In genomic region chr16:27361987-27362386, GRCh38 we compare ENCODE assay signal across 25 cellular contexts. TPM values are rescaled to one million over a fixed set of nuclear protein-coding genes. Genes with fewer than 3 reads are reported as not detected.
DNase-seq lines count a peak whose midpoint lies in the region; ATAC-seq and TF ChIP-seq lines count a peak whose summit lies in the region.
"Had no signal": no experiment of that assay in that cellular context is flagged by ENCODE, and none has a peak within 500 bp of the region (broad histone marks: within the 10 kb centered on the region; RNA-seq: fewer than 3 reads in every experiment).

No MANE protein-coding gene starts in this region.

- peaks cover 0 to 16% of the 10 kb centered on the region in 2 experiments; a peak in 1 of 3 replicates for H3K36me3 ChIP-seq in HEK293 (ENCODE audit: control insufficient read depth in 2 of 2, insufficient read depth in 1 of 2, low read length in 2 of 2)
- H3K36me3 ChIP-seq in neutrophil = peaks cover 80% of the 10 kb centered on the region

- no peak for ATAC-seq in activated T-cell treated with anti-CD3 and anti-CD28 coated beads, Interleukin-2, amount 50 U/mL, for 72 hours (replicated peaks in 1 of 2)
- ATAC-seq in activated T-cell treated with anti-CD3 and anti-CD28 coated beads, Interleukin-2, amount 50 U/mL, for 4 hours = no peak
- no peak for ATAC-seq in GM21717 (IDR thresholded peaks at IDR 0.05; ENCODE audit: unreplicated experiment)
- ATAC-seq: esophagus mucosa, left ventricle myocardium superior, right lobe of liver, upper lobe of right lung had no signal

- no peaks in the 10 kb centered on the region for H3K27me3 Mint-ChIP-seq in activated T-cell treated with anti-CD3 and anti-CD28 coated beads, Interleukin-2, amount 50 U/mL, for 72 hours (ENCODE audit: low read depth)
- no peaks in the 10 kb centered on the region for H3K27me3 Mint-ChIP-seq in activated T-cell treated with anti-CD3 and anti-CD28 coated beads, Interleukin-2, amount 50 U/mL, for 4 hours (ENCODE audit: low read depth)
- H3K27me3 Mint-ChIP-seq in activated naive CD8-positive, alpha-beta T cell = no peaks in the 10 kb centered on the region

- H3K27ac ChIP-seq in HEK293 (ENCODE audit: extremely low read depth, low read depth, low read length) (no peak overlapping the region), neutrophil (peak overlapping the region; percentile 60)
- H3K27ac ChIP-seq: hepatocyte, KMS-11, right lobe of liver, SK-N-MC, upper lobe of right lung had no signal

- DNase-seq in activated T-cell treated with anti-CD3 and anti-CD28 coated beads, Interleukin-2, amount 50 U/mL, for 72 hours = no peak
- no peak for DNase-seq in activated T-cell treated with anti-CD3 and anti-CD28 coated beads, Interleukin-2, amount 50 U/mL, for 4 hours
- DNase-seq in hypothalamus (lab: John Stamatoyannopoulos, UW) (no peak), 8988T (no peak)
- DNase-seq: activated CD4-positive, CD25-positive, alpha-beta regulatory T cell treated with anti-CD3 and anti-CD28 coated beads, Interleukin-2, amount 50 U/mL, for 72 hours; activated gamma-delta T cell; cerebellar nuclear complex; DMS79; foreskin melanocyte; left ventricle myocardium superior; NCI-H1436 treated with DMSO at 0.1 percent for 48 hours; NCI-H526 treated with DMSO at 0.1 percent for 48 hours; right lobe of liver had no signal

- peaks cover 0 to 1% of the 10 kb centered on the region in 2 donors for H3K9me3 Mint-ChIP-seq in activated T-cell treated with anti-CD3 and anti-CD28 coated beads, Interleukin-2, amount 50 U/mL, for 72 hours
- H3K9me3 Mint-ChIP-seq in activated T-cell treated with anti-CD3 and anti-CD28 coated beads, Interleukin-2, amount 50 U/mL, for 4 hours = no peaks in the 10 kb centered on the region
- no peaks in the 10 kb centered on the region for H3K9me3 Mint-ChIP-seq in activated naive CD8-positive, alpha-beta T cell (ENCODE audit: low read depth)
- H3K9me3 Mint-ChIP-seq: neural crest cell had no signal

- no peaks in the 10 kb centered on the region for H3K4me1 ChIP-seq in HEK293 (ENCODE audit: control insufficient read depth, insufficient read depth, low read length)
- H3K4me1 ChIP-seq in neutrophil (ENCODE audit: control insufficient read depth in 1 of 2, insufficient read depth in 1 of 2, low read depth in 1 of 2, low read length in 1 of 2) = peaks cover 3 to 13% of the 10 kb centered on the region in 2 experiments

- no peaks in the 10 kb centered on the region for H3K27me3 ChIP-seq in neutrophil
- H3K27me3 ChIP-seq: hepatocyte, right lobe of liver, upper lobe of right lung had no signal

- H3K4me1 Mint-ChIP-seq in activated T-cell treated with anti-CD3 and anti-CD28 coated beads, Interleukin-2, amount 50 U/mL, for 72 hours (ENCODE audit: low read depth) = peaks cover 64% of the 10 kb centered on the region
- H3K4me1 Mint-ChIP-seq in activated T-cell treated with anti-CD3 and anti-CD28 coated beads, Interleukin-2, amount 50 U/mL, for 4 hours (ENCODE audit: low read depth) = peaks cover 40% of the 10 kb centered on the region
- peaks cover 48% of the 10 kb centered on the region for H3K4me1 Mint-ChIP-seq in activated naive CD8-positive, alpha-beta T cell (ENCODE audit: low read depth)
- H3K4me1 Mint-ChIP-seq: mesothelial cell of epicardium had no signal

- H3K27ac Mint-ChIP-seq in activated T-cell treated with anti-CD3 and anti-CD28 coated beads, Interleukin-2, amount 50 U/mL, for 72 hours = peak overlapping the region; percentile 42
- H3K27ac Mint-ChIP-seq in activated naive CD8-positive, alpha-beta T cell = peak overlapping the region; percentile 85
- H3K27ac Mint-ChIP-seq: mesothelial cell of epicardium had no signal

- H3K36me3 Mint-ChIP-seq in activated T-cell treated with anti-CD3 and anti-CD28 coated beads, Interleukin-2, amount 50 U/mL, for 72 hours (ENCODE audit: insufficient read depth in 2 of 2) = peaks cover 23 to 55% of the 10 kb centered on the region in 2 donors
- H3K36me3 Mint-ChIP-seq in activated T-cell treated with anti-CD3 and anti-CD28 coated beads, Interleukin-2, amount 50 U/mL, for 4 hours (ENCODE audit: insufficient read depth) = peaks cover 48% of the 10 kb centered on the region
- peaks cover 25% of the 10 kb centered on the region for H3K36me3 Mint-ChIP-seq in activated naive CD8-positive, alpha-beta T cell

- TF ChIP-seq CTCF in HEK293 (tag by site-specific recombination; IDR thresholded peaks at IDR 0.05) = no peak
- no peak for TF ChIP-seq CTCF in neutrophil (IDR thresholded peaks at IDR 0.05)

- H3K9me3 ChIP-seq in HEK293 (ENCODE audit: control insufficient read depth, insufficient read depth, low read depth, low read length) = no peaks in the 10 kb centered on the region
- H3K9me3 ChIP-seq in neutrophil = no peaks in the 10 kb centered on the region
- H3K9me3 ChIP-seq: right lobe of liver, upper lobe of right lung had no signal

- POLR2A ChIA-PET in HEK293 (lab: Yijun Ruan, JAX) = no interaction called here

- H3K4me3 Mint-ChIP-seq in activated T-cell treated with anti-CD3 and anti-CD28 coated beads, Interleukin-2, amount 50 U/mL, for 72 hours = no peak overlapping the region
- H3K4me3 Mint-ChIP-seq in activated T-cell treated with anti-CD3 and anti-CD28 coated beads, Interleukin-2, amount 50 U/mL, for 4 hours = no peak overlapping the region
- no peak overlapping the region for H3K4me3 Mint-ChIP-seq in activated naive CD8-positive, alpha-beta T cell
- H3K4me3 Mint-ChIP-seq: CD14-positive monocyte, mesothelial cell of epicardium, neural crest cell had no signal

- H3K4me3 ChIP-seq in HEK293 (ENCODE audit: low read depth, low read length) (no peak overlapping the region), neutrophil (ENCODE audit: low read depth in 1 of 2, low read length in 1 of 2) (no peak overlapping the region)
- H3K4me3 ChIP-seq: hepatocyte, right lobe of liver, SK-N-MC, upper lobe of right lung had no signal

- CTCF ChIA-PET in HEK293 (lab: Yijun Ruan, JAX) = interaction anchor here (0.6 kb wide), 1 partner anchor 206 kb away, joined by 4 read pairs; no protein-coding TSS in a partner anchor

TF ChIP-seq in HEK293, 187 proteins besides CTCF, POLR2A, EP300 and RAD21:
- no peak for TF ChIP-seq ZBTB44 (tag by site-specific recombination; IDR thresholded peaks at IDR 0.05)
- peak; percentile 75 for TF ChIP-seq ZFP3 (tag by site-specific recombination; IDR thresholded peaks at IDR 0.05; ENCODE audit: low read depth)

RNA-seq across cellular contexts. Expression of gene IL21R, which starts 40.0 kb away (rescaled TPM):
- total RNA-seq in activated T-cell treated with anti-CD3 and anti-CD28 coated beads, Interleukin-2, amount 50 U/mL, for 72 hours = 100 to 1,000 TPM; 155 to 166 TPM
- 10 to 100 TPM; 90.7 to 94.9 (median 91.4) TPM for total RNA-seq in activated T-cell treated with anti-CD3 and anti-CD28 coated beads, Interleukin-2, amount 50 U/mL, for 4 hours

RNA-seq across cellular contexts. Expression of gene IL4R, which starts 48.2 kb away (rescaled TPM):
- 100 to 1,000 TPM; 313 to 348 TPM for total RNA-seq in activated T-cell treated with anti-CD3 and anti-CD28 coated beads, Interleukin-2, amount 50 U/mL, for 72 hours
- 100 to 1,000 TPM; 110 to 143 (median 140) TPM for total RNA-seq in activated T-cell treated with anti-CD3 and anti-CD28 coated beads, Interleukin-2, amount 50 U/mL, for 4 hours
